In genomic region chr11:100629671-100630070, GRCh38 we compare ENCODE assay signal across 17 cellular contexts. TPM values are rescaled to one million over a fixed set of nuclear protein-coding genes. Genes with fewer than 3 reads are reported as not detected.
A peak's percentile ranks its signal among the peaks of the same experiment; 100 is the strongest.
DNase-seq lines count a peak whose midpoint lies in the region; ATAC-seq, FAIRE-seq and TF ChIP-seq lines count a peak whose summit lies in the region.
"Had no signal": no experiment of that assay in that cellular context is flagged by ENCODE, and none has a peak within 500 bp of the region (broad histone marks: within the 10 kb centered on the region; RNA-seq: fewer than 3 reads in every experiment).

No MANE protein-coding gene starts in this region.

- POLR2A ChIA-PET in GM12878 (lab: Charles Lee) = no interaction called here

- peak; percentile 35; the same call in 1 of the 3 replicates for ATAC-seq in GM12878
- ATAC-seq in left colon = peak; percentile 33
- no peak for ATAC-seq in GM21390 (IDR thresholded peaks at IDR 0.05; ENCODE audit: unreplicated experiment)

- no peak for FAIRE-seq in GM12878 (lab: Jason Lieb, UNC)
- no peak for FAIRE-seq in GM12892 (lab: Jason Lieb, UNC)
- FAIRE-seq: islet of Langerhans had no signal

- 0% methylated on average over 1 of the region's 1 CpG for WGBS in GM12878 (ENCODE audit: insufficient coverage, insufficient replicate concordance, low lambda C conversion rate, missing lambda C conversion rate)
- WGBS in GM23248 (ENCODE audit: low coverage in 1 of 2, low lambda C conversion rate in 2 of 2, missing lambda C conversion rate in 2 of 2), 2 experiments = 29 to 35% methylated on average over 1 of the region's 1 CpG

- peak; percentile 15; the same call in 1 of the 2 replicates for TF ChIP-seq RAD21 in GM12878 (IDR thresholded peaks at IDR 0.05; ENCODE audit: insufficient read depth, low read depth, low read length)

- in situ Hi-C loops in GM12878 (cut with MboI) = no loop called here
- in situ Hi-C loops in GM23248 (cut with MboI) = no loop called here

- CTCF ChIA-PET in GM12878 (lab: Yijun Ruan, JAX) = no interaction called here

- no peaks in the 10 kb centered on the region for H3K79me2 ChIP-seq in GM12878 (ENCODE audit: control insufficient read depth, insufficient read depth, low read length)
- H3K79me2 ChIP-seq in GM23248 (ENCODE audit: insufficient read depth) = no peaks in the 10 kb centered on the region
- H3K79me2 ChIP-seq: parathyroid adenoma had no signal

- TF ChIP-seq POLR2A in GM12878 (IDR thresholded peaks at IDR 0.05; ENCODE audit: low read depth, low read length) (no peak), GM12892 (IDR thresholded peaks at IDR 0.05; ENCODE audit: low read depth, low read length) (no peak)

- SMC1A ChIA-PET in GM12878 (lab: Charles Lee; ENCODE audit: uncharacterized antibody, unreplicated experiment) = interaction anchor here (1.5 kb wide), 1 partner anchor 11 kb away, joined by 3 read pairs; no protein-coding TSS in a partner anchor

- no peaks in the 10 kb centered on the region for H3K9me3 ChIP-seq in GM12878 (replicated peaks; ENCODE audit: control insufficient read depth, insufficient read depth, low read length)
- H3K9me3 ChIP-seq in GM23248 (ENCODE audit: low read depth) = no peaks in the 10 kb centered on the region

- H3K4me3 ChIP-seq in GM12878 = no peak overlapping the region
- H3K4me3 ChIP-seq in GM23248 = no peak overlapping the region
- H3K4me3 ChIP-seq: SK-N-MC had no signal

- DNase-seq in ELF-1 (ENCODE audit: low read depth, low spot score) = peak; percentile 21
- DNase-seq in HT1080 (ENCODE audit: low read depth) = peak; percentile 56
- no peak for DNase-seq in GM12878 (ENCODE audit: low read depth, low spot score)
- DNase-seq in left colon = no peak
- DNase-seq in GM12892 (ENCODE audit: insufficient read length) = no peak
- no peak for DNase-seq in GM23248
- DNase-seq in posterior cingulate gyrus = no peak
- DNase-seq: activated CD8-positive, alpha-beta memory T cell treated with anti-CD3 and anti-CD28 coated beads for 24 hours; activated gamma-delta T cell; Calu3; effector CD4-positive, alpha-beta T cell; NCI-H2107; stimulated activated CD4-positive, alpha-beta T cell treated with anti-CD3 and anti-CD28 coated beads, Interleukin-15, amount 100 ng/mL, for 24 hours had no signal

- no peaks in the 10 kb centered on the region for H3K9me2 ChIP-seq in GM23248 (ENCODE audit: insufficient read depth)

- H2AFZ ChIP-seq in GM12878 (ENCODE audit: control insufficient read depth, low read depth, low read length) (no peak overlapping the region), GM23248 (no peak overlapping the region)
- H2AFZ ChIP-seq: parathyroid adenoma had no signal

- H3K4me1 ChIP-seq in GM12878 (ENCODE audit: control insufficient read depth, insufficient read depth, low read length) (no peaks in the 10 kb centered on the region), GM23248 (ENCODE audit: insufficient read depth) (no peaks in the 10 kb centered on the region)
- H3K4me1 ChIP-seq: parathyroid adenoma had no signal

- intact Hi-C loops in GM12878 (cut with micrococcal nuclease; ENCODE audit: unreplicated experiment) = no loop called here
- intact Hi-C loops in left colon (cut with DNase I, micrococcal nuclease) = no loop called here
- intact Hi-C loops in posterior cingulate gyrus (cut with DNase I) = no loop called here

- BruUV-seq in GM12878 (replicated peaks; lab: Mats Ljungman, UMichigan) = no TSS peak

- H3K9ac ChIP-seq in GM12878 (ENCODE audit: control insufficient read depth, insufficient read depth, low read length) (no peak overlapping the region), GM23248 (no peak overlapping the region)
- H3K9ac ChIP-seq: parathyroid adenoma had no signal

- H3K36me3 ChIP-seq in GM12878 (ENCODE audit: control insufficient read depth in 2 of 2, insufficient read depth in 2 of 2, low read length in 1 of 2) (no peaks in the 10 kb centered on the region), GM23248 (ENCODE audit: low read depth) (no peaks in the 10 kb centered on the region)

- H3K27me3 ChIP-seq in GM12878 (replicated peaks in 1 of 2; ENCODE audit: control insufficient read depth in 2 of 2, insufficient read depth in 2 of 2, low read length in 1 of 2) (no peaks in the 10 kb centered on the region), GM23248 (replicated peaks; ENCODE audit: insufficient read depth) (no peaks in the 10 kb centered on the region)

- H3K4me2 ChIP-seq in GM12878 (ENCODE audit: control insufficient read depth, insufficient read depth) = no peak overlapping the region
- no peak overlapping the region for H3K4me2 ChIP-seq in GM23248 (ENCODE audit: unreplicated experiment)

- TF ChIP-seq EP300 in GM12878 (IDR thresholded peaks at IDR 0.05; ENCODE audit: borderline replicate concordance in 1 of 2, control insufficient read depth in 1 of 2, low read depth in 2 of 2, low read length in 2 of 2) = no peak

- no peak; a peak in 1 of 6 replicates for TF ChIP-seq CTCF in GM12878 (IDR thresholded peaks at IDR 0.05 in 2 of 3, conservative IDR thresholded peaks at IDR 0.05 in 1 of 3; ENCODE audit: control insufficient read depth in 2 of 3, extremely low read depth in 1 of 3, insufficient read depth in 1 of 3, low read depth in 3 of 3, low read length in 3 of 3)

- H3K27ac ChIP-seq in GM12878 (ENCODE audit: control insufficient read depth, insufficient read depth) (no peak overlapping the region), GM23248 (no peak overlapping the region)
- H3K27ac ChIP-seq: parathyroid adenoma, SK-N-MC had no signal

- RAD21 ChIA-PET in GM12878 (lab: Charles Lee; ENCODE audit: unreplicated experiment) = no interaction called here

- H3F3A ChIP-seq in GM23248 (ENCODE audit: insufficient read depth) = no peaks in the 10 kb centered on the region

- no peaks in the 10 kb centered on the region for H4K20me1 ChIP-seq in GM12878 (ENCODE audit: control insufficient read depth, insufficient read depth)
- no peaks in the 10 kb centered on the region for H4K20me1 ChIP-seq in GM23248 (ENCODE audit: insufficient read depth)

TF ChIP-seq in GM12878, 131 proteins besides CTCF, POLR2A, EP300 and RAD21:
- TF ChIP-seq SMC3 (IDR thresholded peaks at IDR 0.05; ENCODE audit: borderline replicate concordance, low read length) = 0 out of 2 replicates have a peak, but pooled peaks have one; percentile 11
- TF ChIP-seq, protein P1, sequence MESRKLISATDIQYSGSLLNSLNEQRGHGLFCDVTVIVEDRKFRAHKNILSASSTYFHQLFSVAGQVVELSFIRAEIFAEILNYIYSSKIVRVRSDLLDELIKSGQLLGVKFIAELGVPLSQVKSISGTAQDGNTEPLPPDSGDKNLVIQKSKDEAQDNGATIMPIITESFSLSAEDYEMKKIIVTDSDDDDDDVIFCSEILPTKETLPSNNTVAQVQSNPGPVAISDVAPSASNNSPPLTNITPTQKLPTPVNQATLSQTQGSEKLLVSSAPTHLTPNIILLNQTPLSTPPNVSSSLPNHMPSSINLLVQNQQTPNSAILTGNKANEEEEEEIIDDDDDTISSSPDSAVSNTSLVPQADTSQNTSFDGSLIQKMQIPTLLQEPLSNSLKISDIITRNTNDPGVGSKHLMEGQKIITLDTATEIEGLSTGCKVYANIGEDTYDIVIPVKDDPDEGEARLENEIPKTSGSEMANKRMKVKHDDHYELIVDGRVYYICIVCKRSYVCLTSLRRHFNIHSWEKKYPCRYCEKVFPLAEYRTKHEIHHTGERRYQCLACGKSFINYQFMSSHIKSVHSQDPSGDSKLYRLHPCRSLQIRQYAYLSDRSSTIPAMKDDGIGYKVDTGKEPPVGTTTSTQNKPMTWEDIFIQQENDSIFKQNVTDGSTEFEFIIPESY (IDR thresholded peaks at IDR 0.05) = no peak
TF ChIP-seq in GM12878: peak in this region for 1.

RNA-seq across cellular contexts. Expression of gene ARHGAP42, which starts 57.4 kb away (rescaled TPM):
- total RNA-seq in HT1080 (2014; rRNA removed; shearing (Covaris generic)) = 8.8 and 9.9 TPM in 2 replicates
- polyA plus RNA-seq in HT1080 (2015; cell fraction: cytosol; rRNA removed) = 4.5 and 6.1 TPM in 2 replicates
- polyA plus RNA-seq in HT1080 (2015; cell fraction: nucleus; rRNA removed) = 10.3 and 14.6 TPM in 2 replicates
- 15.7 and 16.7 TPM in 2 replicates for total RNA-seq in GM12878 (2013; cell fraction: nucleolus; rRNA removed)
- total RNA-seq in GM12878 (2014; rRNA removed) = 4.1 and 4.7 TPM in 2 replicates
- 6.3 and 8.6 TPM in 2 replicates for total RNA-seq in GM12878 (2014; rRNA removed; fragmentation: Illumina TruSeq; extraction: Trizol)
- 4.5 and 4.9 TPM in 2 replicates for total RNA-seq in GM12878 (2021)
- 0.67 TPM for polyA plus RNA-seq in GM12878 (2011; ENCODE audit: low read depth)
- 3.1 and 3.5 TPM in 2 replicates for polyA plus RNA-seq in GM12878 (2011; rRNA removed)
- polyA plus RNA-seq in GM12878 (2011; cell fraction: cytosol; rRNA removed) = 2.3 and 2.9 TPM in 2 replicates
- polyA plus RNA-seq in GM12878 (2011; cell fraction: nucleus; rRNA removed) = 2.6 and 2.9 TPM in 2 replicates
- 0.57 and 1.5 TPM in 2 replicates for polyA plus RNA-seq in GM12878 (2012)
- polyA plus RNA-seq in GM12878 (2014; fragmentation: Illumina TruSeq; extraction: Trizol) = 5.8 and 5.9 TPM in 2 replicates
- polyA plus RNA-seq in GM12878 (2014; fragmentation: Nextera tagmentation; extraction: Ambion mirVana) = 1 to 10 TPM; 1.8 to 1.9 TPM
- polyA plus RNA-seq in GM12878 (2014; rRNA removed) = 2.5 and 2.6 TPM in 2 replicates
- 1 to 10 TPM; 1.9 to 2.8 TPM for polyA plus RNA-seq in GM12878 (2016; fragmentation: Nextera tagmentation; extraction: Ambion mirVana)
- polyA minus RNA-seq in GM12878 (2011; rRNA and poly(A)+ RNA removed) = 6.2 and 6.3 TPM in 2 replicates
- polyA minus RNA-seq in GM12878 (2011; cell fraction: cytosol; rRNA and poly(A)+ RNA removed) = 2.0 and 3.2 TPM in 2 replicates
- polyA minus RNA-seq in GM12878 (2011; cell fraction: nucleus; rRNA and poly(A)+ RNA removed) = 3.7 and 7.1 TPM in 2 replicates
- total RNA-seq in left colon = 10 to 100 TPM; 29.0 to 44.8 TPM
- polyA plus RNA-seq in GM12892 (2012; ENCODE audit: missing spikeins) = 1.3 TPM
- 2.3 and 2.7 TPM in 2 replicates for total RNA-seq in GM23248 (2014; rRNA removed; shearing (Covaris generic))
- polyA plus RNA-seq in GM23248 (2016; fragmentation: Nextera tagmentation; extraction: Ambion mirVana) = 0.68 and 0.74 TPM in 2 replicates

Comparison
In these comparisons a context has a peak if more than half of its experiments do, and no peak if none do; other contexts are left out.
1. DNase-seq: peak in ELF-1 (single experiment) and HT1080 (single experiment); none in GM12878 (single experiment), left colon (0 of 2), GM12892 (single experiment), GM23248 (single experiment) and posterior cingulate gyrus (0 of 10).